20 cellular contexts compared by ENCODE assay signal in genomic region chr11:111598546-111598945, GRCh38. TPM values are rescaled to one million over a fixed set of nuclear protein-coding genes. Genes with fewer than 3 reads are reported as not detected.
DNase-seq lines count a peak whose midpoint lies in the region; ATAC-seq, FAIRE-seq and TF ChIP-seq lines count a peak whose summit lies in the region.
"Had no signal": no experiment of that assay in that cellular context is flagged by ENCODE, and none has a peak within 500 bp of the region (broad histone marks: within the 10 kb centered on the region; RNA-seq: fewer than 3 reads in every experiment).

No MANE protein-coding gene starts in this region.

- H3K27ac Mint-ChIP-seq in MCF 10A (ENCODE audit: low read depth, unreplicated experiment): no peak overlapping the region
- H3K27ac Mint-ChIP-seq: activated naive CD4-positive, alpha-beta T cell treated with anti-CD3 and anti-CD28 coated beads, Interleukin-2, amount 10 ng/mL, durations not matched to agents 7 days and 5 days; WTC11 had no signal

- no peak overlapping the region for H3K4me2 ChIP-seq in K562 (ENCODE audit: insufficient read depth, low read length)

- DNase-seq in MCF 10A (ENCODE audit: unreplicated experiment): peak; percentile 3
- DNase-seq in breast epithelium (ENCODE audit: low spot score in 2 of 2): no peak
- no peak for DNase-seq in K562 (ENCODE audit: extremely low read depth in 1 of 4, low spot score in 3 of 4)
- DNase-seq in iris pigment epithelial cell (ENCODE audit: low read depth): peak; percentile 65
- DNase-seq in vagina (ENCODE audit: extremely low spot score in 2 of 2): no peak
- no peak for DNase-seq in right atrium auricular region (ENCODE audit: low spot score)
- DNase-seq: activated naive CD4-positive, alpha-beta T cell treated with anti-CD3 and anti-CD28 coated beads, Interleukin-2, amount 10 ng/mL, durations not matched to agents 7 days and 5 days; Calu3; GOT3; NCI-H2029; NCI-H526 treated with DMSO at 0.1 percent for 48 hours; psoas muscle; SW 1271 had no signal

- H3K9me1 ChIP-seq in K562 (ENCODE audit: control insufficient read depth, insufficient read depth, low read length): no peaks in the 10 kb centered on the region

- intact Hi-C loops in MCF 10A (cut with micrococcal nuclease): no loop called here
- intact Hi-C loops in breast epithelium (cut with DNase I; ENCODE audit: low total_unique reads): loop anchor here (10.0 kb wide), 1 partner anchor 176 kb away; no protein-coding TSS in a partner anchor
- intact Hi-C loops in K562 (cut with micrococcal nuclease): no loop called here
- intact Hi-C loops in vagina (cut with DNase I): no loop called here

- TF ChIP-seq POLR2A in breast epithelium (IDR thresholded peaks at IDR 0.05): no peak
- no peak for TF ChIP-seq POLR2A in K562 (conservative IDR thresholded peaks at IDR 0.05)
- TF ChIP-seq POLR2A in vagina (IDR thresholded peaks at IDR 0.05): no peak

- H3K27me3 Mint-ChIP-seq in MCF 10A (ENCODE audit: insufficient read depth, unreplicated experiment): no peaks in the 10 kb centered on the region

- no peak for TF ChIP-seq CTCF in MCF 10A (IDR thresholded peaks at IDR 0.05; ENCODE audit: unreplicated experiment)
- TF ChIP-seq CTCF in breast epithelium (IDR thresholded peaks at IDR 0.05): no peak
- TF ChIP-seq CTCF in K562 (IDR thresholded peaks at IDR 0.05 in 2 of 3, conservative IDR thresholded peaks at IDR 0.05 in 1 of 3; ENCODE audit: insufficient read depth in 2 of 3, low read depth in 1 of 3, low read length in 3 of 3): no peak
- TF ChIP-seq CTCF in vagina (IDR thresholded peaks at IDR 0.05): no peak
- no peak for TF ChIP-seq CTCF in right atrium auricular region (IDR thresholded peaks at IDR 0.05)

- 0 out of 2 replicates have a peak, but pooled peaks cover 2% of the 10 kb centered on the region for H4K20me1 ChIP-seq in K562 (replicated peaks; ENCODE audit: control insufficient read depth, insufficient read depth, low read length)

- no peak for FAIRE-seq in K562 (lab: Jason Lieb, UNC)
- FAIRE-seq: endometrium had no signal

- peak overlapping the region; percentile 77 for H2AFZ ChIP-seq in K562 (ENCODE audit: low read depth, low read length)

- H3K4me1 Mint-ChIP-seq in MCF 10A (ENCODE audit: insufficient read depth, unreplicated experiment): peaks cover 20% of the 10 kb centered on the region

- POLR2A ChIA-PET in MCF 10A (lab: Yijun Ruan, JAX): interaction anchor here (1.8 kb wide), 1 partner anchor 179 kb away, joined by 3 read pairs; no protein-coding TSS in a partner anchor
- POLR2A ChIA-PET in K562 (lab: Yijun Ruan, JAX): interaction anchor here (0.7 to 1.9 kb wide), 3 partner anchors 21 to 177 kb away, joined by 3 to 11 read pairs (median 5); partner anchors contain the start of gene PPP2R1B

- H3K36me3 ChIP-seq in breast epithelium: no peaks in the 10 kb centered on the region
- H3K36me3 ChIP-seq in K562 (ENCODE audit: control insufficient read depth, insufficient read depth, low read length): no peaks in the 10 kb centered on the region
- no peaks in the 10 kb centered on the region for H3K36me3 ChIP-seq in vagina
- no peaks in the 10 kb centered on the region for H3K36me3 ChIP-seq in right atrium auricular region
- H3K36me3 ChIP-seq: cardiac muscle cell, thoracic aorta had no signal

- no peaks in the 10 kb centered on the region for H3K36me3 Mint-ChIP-seq in MCF 10A (ENCODE audit: insufficient read depth, unreplicated experiment)
- H3K36me3 Mint-ChIP-seq: activated naive CD4-positive, alpha-beta T cell treated with anti-CD3 and anti-CD28 coated beads, Interleukin-2, amount 10 ng/mL, durations not matched to agents 7 days and 5 days; WTC11 had no signal

- BruUV-seq in MCF 10A (replicated peaks; lab: Mats Ljungman, UMichigan): no TSS peak
- no TSS peak for BruUV-seq in K562 (replicated peaks; lab: Mats Ljungman, UMichigan)

- H3K9ac ChIP-seq in K562 (ENCODE audit: insufficient read depth in 1 of 2, low read depth in 2 of 2, low read length in 2 of 2): no peak overlapping the region

- WGBS in K562 (ENCODE audit: insufficient coverage, low coverage, missing lambda C conversion rate): 15% methylated on average over 2 of the region's 2 CpGs

- H3K27me3 ChIP-seq in breast epithelium (no peaks in the 10 kb centered on the region), K562 (ENCODE audit: control insufficient read depth in 2 of 2, insufficient read depth in 2 of 2, low read length in 2 of 2) (no peaks in the 10 kb centered on the region), vagina (no peaks in the 10 kb centered on the region), right atrium auricular region (no peaks in the 10 kb centered on the region)
- H3K27me3 ChIP-seq: cardiac muscle cell had no signal

- no peak for ATAC-seq in K562
- ATAC-seq in GM18498 (IDR thresholded peaks at IDR 0.05; ENCODE audit: unreplicated experiment): no peak
- ATAC-seq in HG03521 (IDR thresholded peaks at IDR 0.05; ENCODE audit: unreplicated experiment): no peak
- ATAC-seq: Panc1, psoas muscle, WTC11 had no signal

- TF ChIP-seq RAD21 in K562 (CRISPR knock-in tag; conservative IDR thresholded peaks at IDR 0.05 in 1 of 2, IDR thresholded peaks at IDR 0.05 in 1 of 2): no peak

- CTCF ChIA-PET in MCF 10A (lab: Yijun Ruan, JAX): interaction anchor here (0.9 to 2.0 kb wide), 6 partner anchors 11 to 272 kb away, joined by 3 to 10 read pairs (median 6); no protein-coding TSS in a partner anchor
- CTCF ChIA-PET in K562 (lab: Yijun Ruan, JAX; ENCODE audit: low intra/inter-chr PET ratio): interaction anchor here (0.7 to 1.1 kb wide), 2 partner anchors 179 to 1149 kb away, joined by 3 read pairs; no protein-coding TSS in a partner anchor

- H3K27ac ChIP-seq in breast epithelium (no peak overlapping the region), K562 (ENCODE audit: extremely low read depth, low read depth, low read length) (no peak overlapping the region), vagina (peak overlapping the region; percentile 5), right atrium auricular region (no peak overlapping the region)
- H3K27ac ChIP-seq: cardiac muscle cell, psoas muscle, thoracic aorta had no signal

- in situ Hi-C loops in K562 (cut with MboI): no loop called here

- H3K4me3 ChIP-seq in breast epithelium (no peak overlapping the region), K562 (no peak overlapping the region), vagina (no peak overlapping the region), right atrium auricular region (no peak overlapping the region)
- H3K4me3 ChIP-seq: cardiac muscle cell had no signal

- H3K9me3 Mint-ChIP-seq in MCF 10A (ENCODE audit: unreplicated experiment): no peaks in the 10 kb centered on the region
- H3K9me3 Mint-ChIP-seq: activated naive CD4-positive, alpha-beta T cell treated with anti-CD3 and anti-CD28 coated beads, Interleukin-2, amount 10 ng/mL, durations not matched to agents 7 days and 5 days; WTC11 had no signal

- no peak overlapping the region for H3K4me3 Mint-ChIP-seq in MCF 10A (ENCODE audit: unreplicated experiment)
- H3K4me3 Mint-ChIP-seq: activated naive CD4-positive, alpha-beta T cell treated with anti-CD3 and anti-CD28 coated beads, Interleukin-2, amount 10 ng/mL, durations not matched to agents 7 days and 5 days; WTC11 had no signal

- peaks cover 12% of the 10 kb centered on the region for H3K79me2 ChIP-seq in K562 (ENCODE audit: control insufficient read depth, insufficient read depth, low read length)

- H3K9me3 ChIP-seq in breast epithelium: no peaks in the 10 kb centered on the region
- H3K9me3 ChIP-seq in K562 (replicated peaks; ENCODE audit: control insufficient read depth, insufficient read depth, low read depth, low read length): no peaks in the 10 kb centered on the region
- no peaks in the 10 kb centered on the region for H3K9me3 ChIP-seq in vagina
- no peaks in the 10 kb centered on the region for H3K9me3 ChIP-seq in right atrium auricular region
- H3K9me3 ChIP-seq: psoas muscle, thoracic aorta had no signal

- H3K4me1 ChIP-seq in breast epithelium (no peaks in the 10 kb centered on the region), K562 (replicated peaks in 1 of 2; ENCODE audit: control insufficient read depth in 2 of 2, insufficient read depth in 2 of 2, low read length in 2 of 2) (peaks cover 9 to 17% of the 10 kb centered on the region in 2 experiments; a peak in 4 of 5 replicates), vagina (peaks cover 12% of the 10 kb centered on the region), right atrium auricular region (peaks cover 0 to 15% of the 10 kb centered on the region in 2 donors)
- H3K4me1 ChIP-seq: psoas muscle had no signal

- no peak for TF ChIP-seq EP300 in K562 (IDR thresholded peaks at IDR 0.05; ENCODE audit: low read length)

RNA-seq across cellular contexts. Expression of gene SIK2, which starts 3.7 kb away (rescaled TPM):
- total RNA-seq in MCF 10A (2022): 13.7 and 18.6 TPM in 2 replicates
- total RNA-seq in breast epithelium: 10 to 100 TPM; 19.0 to 56.6 (median 30.7) TPM
- 9.4 and 10.0 TPM in 2 replicates for total RNA-seq in K562 (2011; cell fraction: chromatin; rRNA removed; ENCODE audit: low replicate concordance)
- 5.4 and 5.8 TPM in 2 replicates for total RNA-seq in K562 (2011; cell fraction: nucleolus; rRNA removed)
- 6.8 and 6.9 TPM in 2 replicates for total RNA-seq in K562 (2011; cell fraction: nucleoplasm; rRNA removed)
- 3.4 and 4.1 TPM in 2 replicates for total RNA-seq in K562 (2014; rRNA removed)
- 3.7 and 3.8 TPM in 2 replicates for total RNA-seq in K562 (2014; rRNA removed; fragmentation: Illumina TruSeq; extraction: Trizol)
- 4.5 and 4.8 TPM in 2 replicates for total RNA-seq in K562 (2015; rRNA removed; fragmentation: Illumina TruSeq; extraction: Trizol)
- 6.4 and 11.3 TPM in 2 replicates for total RNA-seq in K562 (2021)
- polyA plus RNA-seq in K562 (2011; rRNA removed): 7.3 and 10.3 TPM in 2 replicates
- 7.6 and 7.8 TPM in 2 replicates for polyA plus RNA-seq in K562 (2011; cell fraction: cytosol; rRNA removed)
- 10.9 and 15.0 TPM in 2 replicates for polyA plus RNA-seq in K562 (2011; cell fraction: nucleus; rRNA removed)
- 5.4 and 7.9 TPM in 2 replicates for polyA plus RNA-seq in K562 (2012)
- polyA plus RNA-seq in K562 (2014; fragmentation: Illumina TruSeq; extraction: Trizol): 9.3 and 11.6 TPM in 2 replicates
- under 1 TPM; 0.74 to 0.77 TPM for polyA plus RNA-seq in K562 (2014; fragmentation: Nextera tagmentation; extraction: Ambion mirVana)
- 3.2 and 3.3 TPM in 2 replicates for polyA plus RNA-seq in K562 (2014; rRNA removed)
- polyA minus RNA-seq in K562 (2011; rRNA and poly(A)+ RNA removed): 7.6 and 13.0 TPM in 2 replicates
- 5.2 and 13.6 TPM in 2 replicates for polyA minus RNA-seq in K562 (2011; cell fraction: cytosol; rRNA and poly(A)+ RNA removed)
- polyA minus RNA-seq in K562 (2011; cell fraction: nucleus; rRNA and poly(A)+ RNA removed): 5.3 and 7.1 TPM in 2 replicates
- 16.7 TPM for total RNA-seq in vagina
- 10 to 100 TPM; 23.5 to 28.0 TPM for total RNA-seq in right atrium auricular region

RNA-seq across cellular contexts. Expression of gene LAYN, which starts 58.0 kb away (rescaled TPM):
- total RNA-seq in MCF 10A (2022) (not detected in 2 replicates), breast epithelium (10 to 100 TPM in 2 of 3 donors, 1 to 10 TPM in 1; 2.1 to 21.3 (median 19.9) TPM), K562 (2014; rRNA removed) (not detected in 2 replicates), K562 (2014; rRNA removed; fragmentation: Illumina TruSeq; extraction: Trizol) (not detected in 2 replicates), K562 (2015; rRNA removed; fragmentation: Illumina TruSeq; extraction: Trizol) (not detected in 2 replicates), K562 (2021) (not detected in 2 replicates), vagina (22.3 TPM), right atrium auricular region (10 to 100 TPM in 1 of 2 donors, 1 to 10 TPM in 1; 5.9 to 12.3 TPM)
- total RNA-seq in K562 (2011; cell fraction: chromatin; rRNA removed; ENCODE audit: low replicate concordance): not detected in 2 replicates
- total RNA-seq in K562 (2011; cell fraction: nucleolus; rRNA removed): not detected in 2 replicates
- total RNA-seq in K562 (2011; cell fraction: nucleoplasm; rRNA removed): not detected in 2 replicates
- polyA plus RNA-seq in K562 (2011; rRNA removed) (not detected in 2 replicates), K562 (2014; fragmentation: Illumina TruSeq; extraction: Trizol) (not detected in 2 replicates), K562 (2014; fragmentation: Nextera tagmentation; extraction: Ambion mirVana) (not detected), K562 (2014; rRNA removed) (not detected in 2 replicates)
- polyA plus RNA-seq in K562 (2011; cell fraction: cytosol; rRNA removed): not detected in 2 replicates
- not detected in 2 replicates for polyA plus RNA-seq in K562 (2011; cell fraction: nucleus; rRNA removed)
- not detected in 2 replicates for polyA plus RNA-seq in K562 (2012)
- not detected in 2 replicates for polyA minus RNA-seq in K562 (2011; rRNA and poly(A)+ RNA removed)
- not detected in 2 replicates for polyA minus RNA-seq in K562 (2011; cell fraction: cytosol; rRNA and poly(A)+ RNA removed)
- polyA minus RNA-seq in K562 (2011; cell fraction: nucleus; rRNA and poly(A)+ RNA removed): not detected in 2 replicates

Comparison
In these comparisons a context has a peak if more than half of its experiments do, and no peak if none do; other contexts are left out.
1. DNase-seq: peak in MCF 10A (single experiment) and iris pigment epithelial cell (single experiment); none in breast epithelium (0 of 2), K562 (0 of 4), vagina (0 of 2) and right atrium auricular region (single experiment).